8 cellular contexts compared by ENCODE assay signal in genomic region chr12:110109037-110109836, GRCh38. TPM values are rescaled to one million over a fixed set of nuclear protein-coding genes. Genes with fewer than 3 reads are reported as not detected.
DNase-seq lines count a peak whose midpoint lies in the region; TF ChIP-seq lines count a peak whose summit lies in the region.

No MANE protein-coding gene starts in this region.

- peak overlapping the region; percentile 1 for H3K4me3 ChIP-seq in brain microvascular endothelial cell (ENCODE audit: low read depth, low read length)
- H3K4me3 ChIP-seq in kidney epithelial cell (ENCODE audit: low read depth, low read length): no peak overlapping the region

- H3K27me3 ChIP-seq in brain microvascular endothelial cell (replicated peaks): no peaks in the 10 kb centered on the region
- no peaks in the 10 kb centered on the region for H3K27me3 ChIP-seq in kidney epithelial cell (ENCODE audit: control insufficient read depth, insufficient read depth, low read length)

- H3K36me3 ChIP-seq in brain microvascular endothelial cell (replicated peaks) (no peaks in the 10 kb centered on the region), kidney epithelial cell (ENCODE audit: control insufficient read depth, insufficient read depth, low read length) (no peaks in the 10 kb centered on the region)

- DNase-seq in HT1080 (ENCODE audit: low read depth) (peak; percentile 78), brain microvascular endothelial cell (peak; percentile 99), kidney epithelial cell (ENCODE audit: low read depth) (peak; percentile 57), stromal cell of bone marrow (ENCODE audit: low read depth) (peak; percentile 100), GM19240 (ENCODE audit: insufficient read length, low spot score) (no peak), T-helper 1 cell (no peak), cerebellum (ENCODE audit: low spot score) (no peak)
- DNase-seq in activated CD4-positive, alpha-beta T cell treated with anti-CD3 and anti-CD28 coated beads, Interleukin-2, amount 50 U/mL, for 4 hours: no peak

- H3K27ac ChIP-seq in brain microvascular endothelial cell: peak overlapping the region; percentile 99

- in situ Hi-C loops in brain microvascular endothelial cell (cut with HindIII; ENCODE audit: low pct_ligation_motif_present, low sequenced_read_pairs): no loop called here

- TF ChIP-seq CTCF in brain microvascular endothelial cell (IDR thresholded peaks at IDR 0.05; ENCODE audit: low read depth, low read length, missing control alignments): peak; percentile 7
- no peak for TF ChIP-seq CTCF in kidney epithelial cell (IDR thresholded peaks at IDR 0.05; ENCODE audit: insufficient read depth, low read length, poor library complexity, severe bottlenecking)

RNA-seq across cellular contexts. Expression of gene IFT81, which starts 14.9 kb away (rescaled TPM):
- 4.4 and 4.9 TPM in 2 replicates for total RNA-seq in HT1080 (2014; rRNA removed; shearing (Covaris generic))
- polyA plus RNA-seq in HT1080 (2015; cell fraction: cytosol; rRNA removed): 9.0 and 11.7 TPM in 2 replicates
- polyA plus RNA-seq in HT1080 (2015; cell fraction: nucleus; rRNA removed): 17.1 and 20.0 TPM in 2 replicates
- 6.9 and 7.1 TPM in 2 replicates for total RNA-seq in kidney epithelial cell
- total RNA-seq in cerebellum: 49.3 TPM

Comparison
In these comparisons a context has a peak if more than half of its experiments do, and no peak if none do; other contexts are left out.
1. DNase-seq: peak in HT1080 (single experiment), brain microvascular endothelial cell (single experiment), kidney epithelial cell (single experiment) and stromal cell of bone marrow (single experiment); none in GM19240 (single experiment), T-helper 1 cell (0 of 5), cerebellum (single experiment) and activated CD4-positive, alpha-beta T cell treated with anti-CD3 and anti-CD28 coated beads, Interleukin-2, amount 50 U/mL, for 4 hours (0 of 2).